Comparison of ENCODE assay signal across 20 cellular contexts in the genomic region with DNA sequence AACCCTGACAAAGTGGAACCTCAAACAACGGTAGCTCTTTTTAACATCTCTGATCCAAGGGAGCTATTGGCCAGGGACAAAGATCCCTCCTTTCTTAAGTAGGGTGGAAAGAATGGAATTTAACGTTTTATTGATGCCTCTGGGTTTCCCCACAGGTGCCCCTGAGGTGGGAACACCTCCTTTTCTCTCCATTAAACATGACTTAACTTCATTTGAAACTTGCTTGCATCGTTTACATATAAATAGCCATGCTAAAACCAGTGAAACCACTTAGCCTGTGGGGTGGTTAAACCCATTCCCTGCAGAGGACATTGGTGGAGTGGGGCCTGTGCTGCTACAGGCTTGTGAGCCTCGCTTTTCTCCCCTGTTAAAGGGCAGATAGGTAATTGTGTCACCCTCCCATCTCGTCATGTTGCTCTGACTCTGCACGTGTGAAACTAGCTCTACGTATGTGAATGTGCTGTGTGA. TPM values are rescaled to one million over a fixed set of nuclear protein-coding genes. Genes with fewer than 3 reads are reported as not detected.
DNase-seq lines count a peak whose midpoint lies in the region; ATAC-seq and TF ChIP-seq lines count a peak whose summit lies in the region.
"Had no signal": no experiment of that assay in that cellular context is flagged by ENCODE, and none has a peak within 500 bp of the region (broad histone marks: within the 10 kb centered on the region; RNA-seq: fewer than 3 reads in every experiment).

No MANE protein-coding gene starts in this region.

- H3K36me3 ChIP-seq in cardiac muscle cell (no peaks in the 10 kb centered on the region), iPS-20b (ENCODE audit: insufficient read depth, low read depth, low read length) (no peaks in the 10 kb centered on the region)
- H3K36me3 ChIP-seq: SJSA1 had no signal

- H3K9me3 ChIP-seq in cardiac muscle cell (ENCODE audit: low read depth) (no peaks in the 10 kb centered on the region), iPS-20b (ENCODE audit: insufficient read depth, low read depth, low read length) (no peaks in the 10 kb centered on the region)
- H3K9me3 ChIP-seq: SJSA1 had no signal

- no peak for TF ChIP-seq CTCF in cardiac muscle cell (IDR thresholded peaks at IDR 0.05; ENCODE audit: low read depth, low read length)

- intact Hi-C loops in Right ventricle myocardium superior (cut with DNase I), result no loop called here

- ATAC-seq in Right ventricle myocardium superior (ENCODE audit: poor library complexity), result no peak
- ATAC-seq: CD8-positive, alpha-beta T cell; HCT116 had no signal

- no peaks in the 10 kb centered on the region for H3K27me3 ChIP-seq in cardiac muscle cell
- no peaks in the 10 kb centered on the region for H3K27me3 ChIP-seq in iPS-20b (ENCODE audit: insufficient read depth, low read length)
- H3K27me3 ChIP-seq: SJSA1 had no signal

- no peak overlapping the region for H3K4me3 ChIP-seq in cardiac muscle cell
- H3K4me3 ChIP-seq in iPS-20b (ENCODE audit: low read length), result peak overlapping the region; percentile 73
- H3K4me3 ChIP-seq: SJSA1 had no signal

- peaks cover 71% of the 10 kb centered on the region for H3K4me1 ChIP-seq in cardiac muscle cell (ENCODE audit: low read depth)
- peaks cover 64% of the 10 kb centered on the region for H3K4me1 ChIP-seq in iPS-20b (ENCODE audit: insufficient read depth, low read length)

- H3K9ac ChIP-seq in iPS-20b (ENCODE audit: low read depth, low read length), result peak overlapping the region; percentile 85

- H3K36me3 Mint-ChIP-seq in activated naive CD8-positive, alpha-beta T cell treated with anti-CD3 and anti-CD28 coated beads for 36 hours, result no peaks in the 10 kb centered on the region
- H3K36me3 Mint-ChIP-seq: CD8-positive, alpha-beta T cell had no signal

- no peaks in the 10 kb centered on the region for H3K4me1 Mint-ChIP-seq in activated naive CD8-positive, alpha-beta T cell treated with anti-CD3 and anti-CD28 coated beads for 36 hours

- DNase-seq in cardiac muscle cell (ENCODE audit: low read depth in 1 of 2, low spot score in 1 of 2), result no peak
- DNase-seq in Right ventricle myocardium superior, result no peak
- DNase-seq in cerebellar cortex (ENCODE audit: low spot score), result peak; percentile 52
- DNase-seq in activated naive CD8-positive, alpha-beta T cell treated with anti-CD3 and anti-CD28 coated beads for 36 hours, result no peak
- no peak for DNase-seq in inferior parietal cortex (ENCODE audit: extremely low spot score)
- DNase-seq in HuH-7 (ENCODE audit: low spot score), result no peak
- no peak for DNase-seq in NOMO-1 (lab: John Stamatoyannopoulos, UW; ENCODE audit: unreplicated experiment in 2 of 2)
- DNase-seq: CD8-positive, alpha-beta T cell; DND-41; IMR-90; Kasumi-1; NCI-H1105 treated with DMSO at 0.1 percent for 48 hours; NCI-H187 treated with DMSO at 0.1 percent for 48 hours; NCI-H2171; NCI-H82; SW 1271 had no signal

- H3K27ac ChIP-seq in cardiac muscle cell (peak overlapping the region; percentile 93), iPS-20b (ENCODE audit: low read length) (peak overlapping the region; percentile 81)
- H3K27ac ChIP-seq: 22Rv1, SJSA1 had no signal

- no peak overlapping the region for H3K27ac Mint-ChIP-seq in activated naive CD8-positive, alpha-beta T cell treated with anti-CD3 and anti-CD28 coated beads for 36 hours
- H3K27ac Mint-ChIP-seq: CD8-positive, alpha-beta T cell had no signal

- H3K9me3 Mint-ChIP-seq in activated naive CD8-positive, alpha-beta T cell treated with anti-CD3 and anti-CD28 coated beads for 36 hours, result no peaks in the 10 kb centered on the region
- H3K9me3 Mint-ChIP-seq: CD8-positive, alpha-beta T cell had no signal

- peaks cover 4% of the 10 kb centered on the region for H3K27me3 Mint-ChIP-seq in activated naive CD8-positive, alpha-beta T cell treated with anti-CD3 and anti-CD28 coated beads for 36 hours

- no peak overlapping the region for H3K4me3 Mint-ChIP-seq in activated naive CD8-positive, alpha-beta T cell treated with anti-CD3 and anti-CD28 coated beads for 36 hours
- H3K4me3 Mint-ChIP-seq: CD8-positive, alpha-beta T cell had no signal

RNA-seq across cellular contexts. Expression of a gene that starts 9.7 kb away (rescaled TPM):
- total RNA-seq in cardiac muscle cell (97.4 and 134 TPM in 2 replicates), Right ventricle myocardium superior (11.2 TPM)
- 62.9 and 75.4 TPM in 2 replicates for polyA plus RNA-seq in cardiac muscle cell
- not detected for total RNA-seq in activated naive CD8-positive, alpha-beta T cell treated with anti-CD3 and anti-CD28 coated beads for 36 hours
- total RNA-seq: CD8-positive, alpha-beta T cell had no signal

Comparison
In these comparisons a context has a peak if more than half of its experiments do, and no peak if none do; other contexts are left out.
1. RNA of a gene that starts 9.7 kb away (total RNA-seq): 97.4 to 134 TPM in cardiac muscle cell and 11.2 TPM in Right ventricle myocardium superior (single experiment); not detected in activated naive CD8-positive, alpha-beta T cell treated with anti-CD3 and anti-CD28 coated beads for 36 hours; every median in the first group is over 10 times any median in the second.